9 cellular contexts compared by ENCODE assay signal in genomic region chr1:98323396-98323795, GRCh38.
DNase-seq lines count a peak whose midpoint lies in the region; ATAC-seq, FAIRE-seq and TF ChIP-seq lines count a peak whose summit lies in the region.
"Had no signal": no experiment of that assay in that cellular context is flagged by ENCODE, and none has a peak within 500 bp of the region (broad histone marks: within the 10 kb centered on the region; RNA-seq: fewer than 3 reads in every experiment).

No MANE protein-coding gene starts in this region.

- ATAC-seq in HG03095 (IDR thresholded peaks at IDR 0.05; ENCODE audit: unreplicated experiment) = no peak

- H3K4me1 ChIP-seq in HUES6 (ENCODE audit: control insufficient read depth, insufficient read depth, low read length) (peaks cover 29% of the 10 kb centered on the region), adipocyte (ENCODE audit: control insufficient read depth, insufficient read depth, low read length) (peaks cover 57% of the 10 kb centered on the region)

- no peaks in the 10 kb centered on the region for H3K36me3 ChIP-seq in HUES6 (ENCODE audit: control insufficient read depth, insufficient read depth, low read length)
- H3K36me3 ChIP-seq in adipocyte (ENCODE audit: control insufficient read depth, insufficient read depth, low read length, severe bottlenecking) = no peaks in the 10 kb centered on the region

- H3K4me3 ChIP-seq in HUES6 (ENCODE audit: low read depth, low read length) = no peak overlapping the region; the same call in 1 of the 2 replicates
- peak overlapping the region; percentile 48 for H3K4me3 ChIP-seq in adipocyte (ENCODE audit: low read length)

- FAIRE-seq in GM12891 (lab: Jason Lieb, UNC) = no peak

- DNase-seq in ACHN (peak; percentile 83), adipocyte (ENCODE audit: low read depth) (peak; percentile 92), kidney tubule cell (ENCODE audit: low spot score) (peak; percentile 75), GM12891 (ENCODE audit: insufficient read length, low spot score) (no peak), T-helper 9 cell (no peak), NCI-H345 (lab: John Stamatoyannopoulos, UW) (no peak)
- DNase-seq: NCI-H2081 had no signal

- in situ Hi-C loops in ACHN (cut with HindIII; ENCODE audit: low pct_ligation_motif_present, low pct_unique_long_range_greater_than_20kb, low sequenced_read_pairs) = no loop called here

- H3K9ac ChIP-seq in HUES6 (ENCODE audit: low read length) (no peak overlapping the region), adipocyte (ENCODE audit: low read length) (peak overlapping the region; percentile 74)

- H3K27me3 ChIP-seq in HUES6 (ENCODE audit: control insufficient read depth, insufficient read depth, low read length) (no peaks in the 10 kb centered on the region), adipocyte (replicated peaks; ENCODE audit: control insufficient read depth, insufficient read depth, low read length) (no peaks in the 10 kb centered on the region)

- no peak for TF ChIP-seq POLR2A in GM12891 (IDR thresholded peaks at IDR 0.05; ENCODE audit: low read depth, low read length)

- peak overlapping the region; percentile 52; the same call in 1 of the 2 replicates for H3K27ac ChIP-seq in HUES6 (ENCODE audit: low read depth, low read length)

- H3K9me3 ChIP-seq in HUES6 (ENCODE audit: control insufficient read depth, insufficient read depth, low read depth, low read length) = no peaks in the 10 kb centered on the region; the same call in 1 of the 2 replicates
- H3K9me3 ChIP-seq in adipocyte (ENCODE audit: control insufficient read depth, low read length) = no peaks in the 10 kb centered on the region

TF ChIP-seq in GM12891, 5 proteins besides CTCF, POLR2A, EP300 and RAD21:
- TF ChIP-seq SPI1 (IDR thresholded peaks at IDR 0.05; ENCODE audit: low read depth, low read length) (no peak), POU2F2 (IDR thresholded peaks at IDR 0.05; ENCODE audit: low read depth, low read length) (no peak), POLR2AphosphoS5 (IDR thresholded peaks at IDR 0.05; ENCODE audit: low read depth, low read length) (no peak), PAX5 (IDR thresholded peaks at IDR 0.05; ENCODE audit: insufficient read depth, low read length, severe bottlenecking) (no peak), TAF1 (IDR thresholded peaks at IDR 0.05; ENCODE audit: low read depth, low read length) (no peak)

Comparison
In these comparisons a context has a peak if more than half of its experiments do, and no peak if none do; other contexts are left out.
1. DNase-seq: peak in ACHN (single experiment), adipocyte (single experiment) and kidney tubule cell (single experiment); none in GM12891 (single experiment), T-helper 9 cell (single experiment) and NCI-H345 (single experiment).